Comparison of ENCODE assay signal across 8 cellular contexts in the genomic region with DNA sequence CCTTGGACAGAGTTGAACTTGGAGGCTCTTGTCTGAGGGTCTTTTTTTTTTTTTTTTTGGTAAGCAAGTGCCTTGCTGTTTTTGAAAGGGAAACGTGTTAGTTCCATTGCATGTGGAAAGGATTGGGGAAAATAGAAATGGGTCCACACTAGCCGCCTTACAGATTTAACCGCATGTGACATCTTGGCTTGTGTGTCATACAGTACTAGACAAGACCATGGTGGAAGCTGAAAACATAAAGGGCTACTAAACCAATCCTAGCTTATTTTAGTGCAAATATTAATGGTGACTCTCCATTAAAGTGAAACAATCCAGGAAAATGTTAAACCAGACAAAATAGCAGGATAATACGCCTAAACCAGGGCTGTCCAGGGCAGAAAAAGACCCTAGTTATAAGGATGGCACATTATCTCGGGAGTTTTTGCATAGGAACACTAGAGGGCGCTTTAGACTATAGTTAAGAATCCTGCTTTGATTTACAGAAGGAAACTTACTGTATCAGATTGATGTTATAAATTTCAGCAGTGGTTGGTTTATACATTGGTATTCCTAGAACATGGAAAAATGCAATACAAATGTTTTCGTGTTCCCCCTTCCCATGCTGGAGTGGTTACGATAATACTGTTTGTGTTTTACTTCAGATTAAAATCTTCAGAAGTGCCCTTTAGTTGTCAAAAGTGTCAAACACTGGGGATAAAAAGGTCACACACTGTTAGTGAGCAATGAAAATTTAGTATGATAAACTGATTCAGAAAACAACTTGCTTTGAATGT. TPM values are rescaled to one million over a fixed set of nuclear protein-coding genes. Genes with fewer than 3 reads are reported as not detected.
A peak's percentile ranks its signal among the peaks of the same experiment; 100 is the strongest.
DNase-seq lines count a peak whose midpoint lies in the region; ATAC-seq, FAIRE-seq and TF ChIP-seq lines count a peak whose summit lies in the region.

No MANE protein-coding gene starts in this region.

- ATAC-seq in GM18858 (IDR thresholded peaks at IDR 0.05; ENCODE audit: unreplicated experiment) (peak; percentile 47), GM21576 (IDR thresholded peaks at IDR 0.05; ENCODE audit: unreplicated experiment) (no peak)

- peak overlapping the region in 3 of 7 donors; percentile 27 to 63 (median 33) for H3K27ac Mint-ChIP-seq in CD14-positive monocyte

- peaks cover 35% of the 10 kb centered on the region for H3K4me1 Mint-ChIP-seq in CD14-positive monocyte

- DNase-seq in CD14-positive monocyte (ENCODE audit: low spot score) (no peak), HTR-8/SVneo (ENCODE audit: insufficient read length, low spot score) (peak; percentile 63), NOMO-1 treated with DMSO at 0.1 percent for 48 hours (lab: John Stamatoyannopoulos, UW; ENCODE audit: unreplicated experiment) (peak; percentile 62), cardiac fibroblast (ENCODE audit: low read depth in 2 of 2) (peak; percentile 62 to 74), kidney tubule cell (ENCODE audit: low spot score) (peak; percentile 69), urothelium cell line (ENCODE audit: low spot score) (peak; percentile 44)

- no peak for FAIRE-seq in HTR-8/SVneo (lab: Jason Lieb, UNC)
- FAIRE-seq in urothelium cell line (lab: Jason Lieb, UNC) = no peak

- TF ChIP-seq CTCF in CD14-positive monocyte (IDR thresholded peaks at IDR 0.05) (peak; percentile 88), cardiac fibroblast (IDR thresholded peaks at IDR 0.05; ENCODE audit: low read depth, low read length) (peak; percentile 52)

- no peak overlapping the region for H3K4me3 Mint-ChIP-seq in CD14-positive monocyte

- H3K27me3 Mint-ChIP-seq in CD14-positive monocyte (ENCODE audit: low read depth in 3 of 3) = peaks cover 0 to 2% (median 0%) of the 10 kb centered on the region in 3 donors

- intact Hi-C loops in CD14-positive monocyte (cut with micrococcal nuclease) = loop anchor here (2.0 to 10.0 kb wide), 3 partner anchors 59 to 181 kb away; a partner anchor contains a TSS

- no peak overlapping the region for H3K4me3 ChIP-seq in cardiac fibroblast (replicated peaks in 1 of 2; ENCODE audit: low read depth in 2 of 2, low read length in 2 of 2)

- H3K36me3 Mint-ChIP-seq in CD14-positive monocyte = no peaks in the 10 kb centered on the region

- no peaks in the 10 kb centered on the region for H3K9me3 Mint-ChIP-seq in CD14-positive monocyte

RNA-seq across cellular contexts. Expression of a gene that starts 59.8 kb away (rescaled TPM):
- polyA plus RNA-seq in CD14-positive monocyte = 10 to 100 TPM; 56.5 to 63.9 TPM
